Comparison of ENCODE assay signal across 14 cellular contexts in the genomic region with DNA sequence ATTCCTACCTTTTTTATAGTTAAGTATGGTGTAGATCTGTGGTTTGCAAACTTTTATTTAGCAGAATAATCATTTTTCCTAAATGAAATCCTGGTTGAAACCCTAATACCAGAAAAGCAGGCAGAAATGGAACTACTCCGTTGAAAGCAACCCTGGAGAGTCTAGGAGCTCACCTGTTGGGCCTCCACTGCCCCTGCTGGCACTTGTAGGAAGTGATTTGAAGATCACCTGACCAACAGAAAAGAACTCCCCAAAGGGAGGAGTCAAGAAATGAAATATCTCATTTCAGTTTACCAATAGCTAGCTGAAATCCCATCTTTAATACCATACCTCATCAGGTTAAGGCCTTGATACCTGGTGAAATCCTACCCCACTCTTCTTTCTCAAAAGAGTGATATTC.
DNase-seq lines count a peak whose midpoint lies in the region; ATAC-seq, FAIRE-seq and TF ChIP-seq lines count a peak whose summit lies in the region.
"Had no signal": no experiment of that assay in that cellular context is flagged by ENCODE, and none has a peak within 500 bp of the region (broad histone marks: within the 10 kb centered on the region; RNA-seq: fewer than 3 reads in every experiment).

No MANE protein-coding gene starts in this region.

- TF ChIP-seq CTCF in 22Rv1 (IDR thresholded peaks at IDR 0.05) (peak; percentile 34; the same call in 1 of the 2 replicates), GM12864 (IDR thresholded peaks at IDR 0.05; ENCODE audit: low read depth, low read length, missing control alignments) (peak; percentile 16), K562 (IDR thresholded peaks at IDR 0.05 in 2 of 3, conservative IDR thresholded peaks at IDR 0.05 in 1 of 3; ENCODE audit: insufficient read depth in 2 of 3, low read depth in 1 of 3, low read length in 3 of 3) (no peak)

- no peak overlapping the region for H3K4me3 ChIP-seq in GM12864 (ENCODE audit: low read depth, low read length)
- H3K4me3 ChIP-seq in K562: no peak overlapping the region
- H3K4me3 ChIP-seq: colonic mucosa, MG63 had no signal

- DNase-seq in GM12864 (ENCODE audit: low read depth) (no peak), HuH-7 (ENCODE audit: low spot score) (peak; percentile 6), K562 (ENCODE audit: extremely low read depth in 1 of 4, low spot score in 3 of 4) (peak; percentile 1 to 13 (median 4)), retina (no peak)
- no peak for DNase-seq in stimulated activated CD4-positive, alpha-beta T cell treated with anti-CD3 and anti-CD28 coated beads, Interleukin-12 subunit alpha, Interleukin-12 subunit beta, amount 100 ng/mL, for 4 hours
- DNase-seq: colonic mucosa, DMS79 treated with DMSO at 0.1 percent for 48 hours, MG63, right cardiac atrium, trophoblast cell had no signal

- H3K9me3 ChIP-seq in K562 (replicated peaks; ENCODE audit: control insufficient read depth, insufficient read depth, low read depth, low read length): no peaks in the 10 kb centered on the region
- H3K9me3 ChIP-seq: colonic mucosa, MG63 had no signal

- no peak overlapping the region for H2AFZ ChIP-seq in K562 (ENCODE audit: low read depth, low read length)

- WGBS in K562 (ENCODE audit: insufficient coverage, low coverage, missing lambda C conversion rate): 0% methylated on average over 1 of the region's 1 CpG

- FAIRE-seq in K562 (lab: Jason Lieb, UNC): no peak
- FAIRE-seq: islet of Langerhans, TTC549 had no signal

- no peaks in the 10 kb centered on the region for H3K36me3 ChIP-seq in K562 (ENCODE audit: control insufficient read depth, insufficient read depth, low read length)
- H3K36me3 ChIP-seq: colonic mucosa, MG63 had no signal

- intact Hi-C loops in K562 (cut with micrococcal nuclease): no loop called here

- no peaks in the 10 kb centered on the region for H3K79me2 ChIP-seq in K562 (ENCODE audit: control insufficient read depth, insufficient read depth, low read length)

- no peak for TF ChIP-seq RAD21 in K562 (CRISPR knock-in tag; conservative IDR thresholded peaks at IDR 0.05 in 1 of 2, IDR thresholded peaks at IDR 0.05 in 1 of 2)

- no peak overlapping the region for H3K9ac ChIP-seq in K562 (ENCODE audit: insufficient read depth in 1 of 2, low read depth in 2 of 2, low read length in 2 of 2)

- no peaks in the 10 kb centered on the region for H3K27me3 ChIP-seq in K562 (ENCODE audit: control insufficient read depth in 2 of 2, insufficient read depth in 2 of 2, low read length in 2 of 2)
- H3K27me3 ChIP-seq: colonic mucosa, MG63 had no signal

- TF ChIP-seq POLR2A in K562 (conservative IDR thresholded peaks at IDR 0.05): no peak

- CTCF ChIA-PET in K562 (lab: Yijun Ruan, JAX; ENCODE audit: low intra/inter-chr PET ratio): no interaction called here

- BruUV-seq in K562 (replicated peaks; lab: Mats Ljungman, UMichigan): no TSS peak

- H3K4me1 ChIP-seq in K562 (replicated peaks in 1 of 2; ENCODE audit: control insufficient read depth in 2 of 2, insufficient read depth in 2 of 2, low read length in 2 of 2): no peaks in the 10 kb centered on the region
- H3K4me1 ChIP-seq: colonic mucosa had no signal

- TF ChIP-seq EP300 in K562 (IDR thresholded peaks at IDR 0.05; ENCODE audit: low read length): no peak

- POLR2A ChIA-PET in K562 (lab: Yijun Ruan, JAX): no interaction called here

- no peak overlapping the region for H3K4me2 ChIP-seq in K562 (ENCODE audit: insufficient read depth, low read length)

- H3K27ac ChIP-seq in 22Rv1 (no peak overlapping the region), K562 (ENCODE audit: extremely low read depth, low read depth, low read length) (no peak overlapping the region)
- H3K27ac ChIP-seq: colonic mucosa had no signal

- no peaks in the 10 kb centered on the region for H4K20me1 ChIP-seq in K562 (replicated peaks; ENCODE audit: control insufficient read depth, insufficient read depth, low read length)

- no peaks in the 10 kb centered on the region for H3K9me1 ChIP-seq in K562 (ENCODE audit: control insufficient read depth, insufficient read depth, low read length)

- ATAC-seq in K562 (peak; percentile 52; the same call in 1 of the 3 replicates), HG02588 (IDR thresholded peaks at IDR 0.05; ENCODE audit: unreplicated experiment) (no peak)
- ATAC-seq: right cardiac atrium had no signal

- in situ Hi-C loops in K562 (cut with MboI): no loop called here

TF ChIP-seq in K562, 482 proteins besides CTCF, POLR2A, EP300 and RAD21:
- no peak for TF ChIP-seq GATAD2A (IDR thresholded peaks at IDR 0.05)
- no peak for TF ChIP-seq SAFB (IDR thresholded peaks at IDR 0.05; ENCODE audit: borderline replicate concordance, low read depth, low read length)
- TF ChIP-seq ZNF41 (CRISPR knock-in tag; conservative IDR thresholded peaks at IDR 0.05): no peak
- no peak for TF ChIP-seq GTF2E2 (tag; IDR thresholded peaks at IDR 0.05)
- TF ChIP-seq POLR2AphosphoS2 (IDR thresholded peaks at IDR 0.05; ENCODE audit: low read length): no peak
- TF ChIP-seq, protein P1, sequence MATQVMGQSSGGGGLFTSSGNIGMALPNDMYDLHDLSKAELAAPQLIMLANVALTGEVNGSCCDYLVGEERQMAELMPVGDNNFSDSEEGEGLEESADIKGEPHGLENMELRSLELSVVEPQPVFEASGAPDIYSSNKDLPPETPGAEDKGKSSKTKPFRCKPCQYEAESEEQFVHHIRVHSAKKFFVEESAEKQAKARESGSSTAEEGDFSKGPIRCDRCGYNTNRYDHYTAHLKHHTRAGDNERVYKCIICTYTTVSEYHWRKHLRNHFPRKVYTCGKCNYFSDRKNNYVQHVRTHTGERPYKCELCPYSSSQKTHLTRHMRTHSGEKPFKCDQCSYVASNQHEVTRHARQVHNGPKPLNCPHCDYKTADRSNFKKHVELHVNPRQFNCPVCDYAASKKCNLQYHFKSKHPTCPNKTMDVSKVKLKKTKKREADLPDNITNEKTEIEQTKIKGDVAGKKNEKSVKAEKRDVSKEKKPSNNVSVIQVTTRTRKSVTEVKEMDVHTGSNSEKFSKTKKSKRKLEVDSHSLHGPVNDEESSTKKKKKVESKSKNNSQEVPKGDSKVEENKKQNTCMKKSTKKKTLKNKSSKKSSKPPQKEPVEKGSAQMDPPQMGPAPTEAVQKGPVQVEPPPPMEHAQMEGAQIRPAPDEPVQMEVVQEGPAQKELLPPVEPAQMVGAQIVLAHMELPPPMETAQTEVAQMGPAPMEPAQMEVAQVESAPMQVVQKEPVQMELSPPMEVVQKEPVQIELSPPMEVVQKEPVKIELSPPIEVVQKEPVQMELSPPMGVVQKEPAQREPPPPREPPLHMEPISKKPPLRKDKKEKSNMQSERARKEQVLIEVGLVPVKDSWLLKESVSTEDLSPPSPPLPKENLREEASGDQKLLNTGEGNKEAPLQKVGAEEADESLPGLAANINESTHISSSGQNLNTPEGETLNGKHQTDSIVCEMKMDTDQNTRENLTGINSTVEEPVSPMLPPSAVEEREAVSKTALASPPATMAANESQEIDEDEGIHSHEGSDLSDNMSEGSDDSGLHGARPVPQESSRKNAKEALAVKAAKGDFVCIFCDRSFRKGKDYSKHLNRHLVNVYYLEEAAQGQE (CRISPR knock-in tag; IDR thresholded peaks at IDR 0.05; ENCODE audit: low read depth): no peak
- no peak for TF ChIP-seq RBFOX2 (IDR thresholded peaks at IDR 0.05; ENCODE audit: low read depth, low read length)
- no peak for TF ChIP-seq SIN3B (IDR thresholded peaks at IDR 0.05; ENCODE audit: low read depth)
- no peak for TF ChIP-seq CTBP1 (IDR thresholded peaks at IDR 0.05; ENCODE audit: borderline replicate concordance)

Comparison
In these comparisons a context has a peak if more than half of its experiments do, and no peak if none do; other contexts are left out.
1. CTCF ChIP-seq: peak in 22Rv1 (single experiment) and GM12864 (single experiment); none in K562 (0 of 3).
2. DNase-seq: peak in HuH-7 (single experiment) and K562 (4 of 4); none in GM12864 (single experiment), retina (single experiment) and stimulated activated CD4-positive, alpha-beta T cell treated with anti-CD3 and anti-CD28 coated beads, Interleukin-12 subunit alpha, Interleukin-12 subunit beta, amount 100 ng/mL, for 4 hours (single experiment).